Comparison of ENCODE assay signal across 8 cellular contexts in the genomic region with DNA sequence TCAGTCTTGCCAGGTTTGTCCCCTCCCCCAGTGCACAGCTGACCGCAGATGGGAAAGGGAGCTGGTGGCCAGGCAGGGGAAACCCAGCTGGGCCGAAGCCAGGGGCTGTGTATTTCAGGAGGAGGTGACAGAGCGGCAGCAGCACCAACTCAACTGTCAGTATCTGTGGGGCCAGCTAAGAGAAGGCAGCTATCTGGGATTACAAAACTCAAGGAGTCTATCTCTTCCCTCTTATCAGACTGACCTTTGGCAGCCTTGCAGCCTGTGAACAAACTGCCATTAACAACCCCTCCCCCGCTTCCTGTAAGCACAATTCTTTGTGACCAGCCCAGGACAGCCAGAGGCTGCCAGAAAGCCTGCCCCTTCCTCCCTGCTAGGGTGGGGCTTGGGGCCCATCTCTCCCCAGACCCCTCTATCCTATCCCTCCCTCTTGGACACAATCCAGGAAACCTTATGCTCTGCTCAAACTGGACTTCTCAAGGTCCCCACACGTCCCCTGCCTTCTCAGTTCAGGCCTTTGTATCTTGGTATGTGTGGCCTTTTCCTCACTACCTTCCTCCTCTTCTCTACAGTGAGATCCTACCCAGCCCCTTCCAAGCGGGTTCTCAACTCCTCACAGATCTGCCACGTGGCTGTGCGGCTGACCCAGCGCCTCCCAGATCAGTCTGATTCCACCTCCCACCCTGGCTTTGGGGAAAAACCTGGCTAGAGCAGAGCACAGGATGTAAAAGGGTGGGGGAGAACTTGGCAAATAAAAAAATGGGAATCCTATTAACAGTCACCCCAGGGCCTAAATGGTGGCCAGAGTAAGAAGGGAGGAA. TPM values are rescaled to one million over a fixed set of nuclear protein-coding genes. Genes with fewer than 3 reads are reported as not detected.
A peak's percentile ranks its signal among the peaks of the same experiment; 100 is the strongest.
DNase-seq lines count a peak whose midpoint lies in the region; FAIRE-seq and TF ChIP-seq lines count a peak whose summit lies in the region.

No MANE protein-coding gene starts in this region.

- H3K36me3 ChIP-seq in KOPT-K1 (ENCODE audit: insufficient read depth, low read length), result peaks cover 8% of the 10 kb centered on the region; the same call in 1 of the 2 replicates
- H3K36me3 ChIP-seq in liver (ENCODE audit: control insufficient read depth in 4 of 4, insufficient read depth in 3 of 4, low read depth in 1 of 4, low read length in 3 of 4), result no peaks in the 10 kb centered on the region

- TF ChIP-seq CTCF in AG09309 (IDR thresholded peaks at IDR 0.05; ENCODE audit: control insufficient read depth, insufficient read depth, low read depth, low read length, missing control alignments), result no peak
- TF ChIP-seq CTCF in liver (IDR thresholded peaks at IDR 0.05; ENCODE audit: low read depth, low read length, missing input control), result no peak

- H3K27me3 ChIP-seq in liver (ENCODE audit: control insufficient read depth in 4 of 4, insufficient read depth in 4 of 4, low read length in 3 of 4), result no peaks in the 10 kb centered on the region

- WGBS in liver, result 12% methylated on average over 9 of the region's 9 CpGs

- peak; percentile 38 to 63 for TF ChIP-seq RAD21 in liver (IDR thresholded peaks at IDR 0.05)

- DNase-seq in AG09309 (ENCODE audit: low read depth) (peak; percentile 71), GM18507 (ENCODE audit: extremely low spot score, insufficient read length, low read depth) (peak; percentile 55), T1000 (lab: John Stamatoyannopoulos, UW) (peak; percentile 72), dedifferentiated amniotic fluid mesenchymal stem cell (ENCODE audit: extremely low spot score) (peak; percentile 86)
- DNase-seq in stimulated activated CD8-positive, alpha-beta memory T cell treated with anti-CD3 and anti-CD28 coated beads, Interleukin-15, amount 100 ng/mL, for 48 hours (ENCODE audit: low read depth in 2 of 2), result peak; percentile 65 to 79
- DNase-seq in effector CD4-positive, alpha-beta T cell, result no peak

- H3K4me3 ChIP-seq in AG09309 (ENCODE audit: control insufficient read depth, low read depth, low read length) (no peak overlapping the region), liver (ENCODE audit: low read depth in 1 of 3, low read length in 3 of 3) (no peak overlapping the region)

- H3K9me3 ChIP-seq in KOPT-K1 (ENCODE audit: insufficient read depth, low read length, poor library complexity, severe bottlenecking), result no peaks in the 10 kb centered on the region
- H3K9me3 ChIP-seq in liver (ENCODE audit: control insufficient read depth in 4 of 4, low read length in 3 of 4), result no peaks in the 10 kb centered on the region

- peak overlapping the region; percentile 0 to 34 for H3K9ac ChIP-seq in liver (ENCODE audit: low read depth in 1 of 2, low read length in 2 of 2)

- peak; percentile 92 for FAIRE-seq in GM18507 (lab: Jason Lieb, UNC)

- peaks cover 26 to 39% (median 31%) of the 10 kb centered on the region in 4 donors for H3K4me1 ChIP-seq in liver (ENCODE audit: control insufficient read depth in 4 of 4, insufficient read depth in 4 of 4, low read length in 3 of 4)

- peak overlapping the region; percentile 48 for H3K27ac ChIP-seq in KOPT-K1 (ENCODE audit: low read depth, low read length, poor library complexity, severe bottlenecking)
- peak overlapping the region; percentile 72 to 88 for H3K27ac ChIP-seq in liver (ENCODE audit: low read depth in 1 of 2, low read length in 2 of 2)

TF ChIP-seq in liver, 16 proteins besides CTCF, POLR2A, EP300 and RAD21:
- TF ChIP-seq HNF4A (conservative IDR thresholded peaks at IDR 0.05) (peak; percentile 84 to 89), RXRA (IDR thresholded peaks at IDR 0.05) (peak; percentile 87 to 93), NR2F2 (IDR thresholded peaks at IDR 0.05) (peak; percentile 99), FOXA1 (IDR thresholded peaks at IDR 0.05) (peak; percentile 88), EGR1 (IDR thresholded peaks at IDR 0.05; ENCODE audit: low read depth in 2 of 2) (peak; percentile 48 to 77), YY1 (IDR thresholded peaks at IDR 0.05) (peak; percentile 88), REST (IDR thresholded peaks at IDR 0.05) (no peak), TAF1 (conservative IDR thresholded peaks at IDR 0.05) (peak; percentile 67), FOXA2 (IDR thresholded peaks at IDR 0.05) (peak; percentile 48), GABPA (IDR thresholded peaks at IDR 0.05 in 1 of 2, conservative IDR thresholded peaks at IDR 0.05 in 1 of 2) (no peak), SP1 (IDR thresholded peaks at IDR 0.05) (peak; percentile 94), JUND (IDR thresholded peaks at IDR 0.05) (peak; percentile 81 to 91), HNF4G (IDR thresholded peaks at IDR 0.05) (peak; percentile 62)
- TF ChIP-seq, protein P1, sequence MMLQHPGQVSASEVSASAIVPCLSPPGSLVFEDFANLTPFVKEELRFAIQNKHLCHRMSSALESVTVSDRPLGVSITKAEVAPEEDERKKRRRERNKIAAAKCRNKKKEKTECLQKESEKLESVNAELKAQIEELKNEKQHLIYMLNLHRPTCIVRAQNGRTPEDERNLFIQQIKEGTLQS (IDR thresholded peaks at IDR 0.05), result peak; percentile 75
- TF ChIP-seq, protein P2, sequence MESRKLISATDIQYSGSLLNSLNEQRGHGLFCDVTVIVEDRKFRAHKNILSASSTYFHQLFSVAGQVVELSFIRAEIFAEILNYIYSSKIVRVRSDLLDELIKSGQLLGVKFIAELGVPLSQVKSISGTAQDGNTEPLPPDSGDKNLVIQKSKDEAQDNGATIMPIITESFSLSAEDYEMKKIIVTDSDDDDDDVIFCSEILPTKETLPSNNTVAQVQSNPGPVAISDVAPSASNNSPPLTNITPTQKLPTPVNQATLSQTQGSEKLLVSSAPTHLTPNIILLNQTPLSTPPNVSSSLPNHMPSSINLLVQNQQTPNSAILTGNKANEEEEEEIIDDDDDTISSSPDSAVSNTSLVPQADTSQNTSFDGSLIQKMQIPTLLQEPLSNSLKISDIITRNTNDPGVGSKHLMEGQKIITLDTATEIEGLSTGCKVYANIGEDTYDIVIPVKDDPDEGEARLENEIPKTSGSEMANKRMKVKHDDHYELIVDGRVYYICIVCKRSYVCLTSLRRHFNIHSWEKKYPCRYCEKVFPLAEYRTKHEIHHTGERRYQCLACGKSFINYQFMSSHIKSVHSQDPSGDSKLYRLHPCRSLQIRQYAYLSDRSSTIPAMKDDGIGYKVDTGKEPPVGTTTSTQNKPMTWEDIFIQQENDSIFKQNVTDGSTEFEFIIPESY (IDR thresholded peaks at IDR 0.05), result peak; percentile 85
- TF ChIP-seq, protein P3, sequence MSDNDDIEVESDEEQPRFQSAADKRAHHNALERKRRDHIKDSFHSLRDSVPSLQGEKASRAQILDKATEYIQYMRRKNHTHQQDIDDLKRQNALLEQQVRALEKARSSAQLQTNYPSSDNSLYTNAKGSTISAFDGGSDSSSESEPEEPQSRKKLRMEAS (IDR thresholded peaks at IDR 0.05), result peak; percentile 90

RNA-seq across cellular contexts. Expression of gene ST3GAL2, which starts 10.5 kb away (rescaled TPM):
- total RNA-seq in liver, result 10 to 100 TPM; 16.1 to 53.1 TPM
- polyA plus RNA-seq in liver, result 1 to 10 TPM; 3.9 to 9.8 TPM

RNA-seq across cellular contexts. Expression of gene FCSK, which starts 26.0 kb away (rescaled TPM):
- total RNA-seq in liver, result 10 to 100 TPM in 1 of 2 donors, 1 to 10 TPM in 1; 7.3 to 20.2 TPM
- polyA plus RNA-seq in liver, result 1 to 10 TPM; 4.3 to 9.7 TPM
